In the genomic region with DNA sequence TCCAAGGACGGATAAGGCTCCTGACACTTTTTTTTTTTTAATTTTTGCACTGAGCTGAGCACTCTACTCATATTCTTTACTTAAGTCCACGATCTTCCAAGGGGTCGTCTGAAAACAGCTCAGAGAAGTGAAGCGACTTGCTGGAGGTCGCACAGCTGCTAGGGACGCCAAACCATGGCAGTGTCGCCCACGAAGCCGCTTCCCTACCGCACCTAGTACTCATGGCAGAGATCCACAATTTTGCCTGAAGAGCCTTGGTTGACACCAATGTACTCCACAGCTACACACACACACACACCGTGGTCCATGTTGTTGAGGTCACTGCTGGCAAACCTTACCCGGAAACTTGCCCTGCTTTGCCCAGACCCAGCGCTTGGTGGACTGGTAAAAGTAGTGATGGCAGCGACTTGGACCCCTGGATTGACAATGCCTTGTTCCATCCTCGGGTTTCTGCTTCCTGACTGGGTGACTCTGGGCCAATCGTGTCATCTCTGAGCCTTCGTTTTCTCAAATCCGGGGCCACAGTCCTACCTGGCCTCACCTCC, we compare ENCODE assay signal across 10 cellular contexts. TPM values are rescaled to one million over a fixed set of nuclear protein-coding genes. Genes with fewer than 3 reads are reported as not detected.
DNase-seq lines count a peak whose midpoint lies in the region; ATAC-seq and TF ChIP-seq lines count a peak whose summit lies in the region.
"Had no signal": no experiment of that assay in that cellular context is flagged by ENCODE, and none has a peak within 500 bp of the region (broad histone marks: within the 10 kb centered on the region; RNA-seq: fewer than 3 reads in every experiment).

No MANE protein-coding gene starts in this region.

- WGBS in right cardiac atrium: 18% methylated on average over 18 of the region's 18 CpGs

- intact Hi-C loops in right cardiac atrium (cut with DNase I): loop anchor here (5.0 to 10.0 kb wide), 4 partner anchors 184 to 619 kb away; no protein-coding TSS in a partner anchor

- H3K9ac ChIP-seq in ES-I3 (ENCODE audit: low read depth, low read length): peak overlapping the region; percentile 56; the same call in 1 of the 2 replicates
- H3K9ac ChIP-seq in rectal smooth muscle tissue (ENCODE audit: low read length): no peak overlapping the region

- no peaks in the 10 kb centered on the region for H3K9me3 ChIP-seq in ES-I3 (ENCODE audit: control insufficient read depth, insufficient read depth, low read length)
- H3K9me3 ChIP-seq in right cardiac atrium (ENCODE audit: control insufficient read depth, low read length): no peaks in the 10 kb centered on the region
- H3K9me3 ChIP-seq in WERI-Rb-1 (ENCODE audit: severe bottlenecking): no peaks in the 10 kb centered on the region

- H3K27ac ChIP-seq in right cardiac atrium (ENCODE audit: low read length) (peak overlapping the region; percentile 51), rectal smooth muscle tissue (ENCODE audit: low read depth, low read length) (peak overlapping the region; percentile 16), WERI-Rb-1 (no peak overlapping the region)

- peak overlapping the region; percentile 20 for H3K4me3 ChIP-seq in astrocyte of the spinal cord (ENCODE audit: low read depth, low read length)
- peak overlapping the region; percentile 62 for H3K4me3 ChIP-seq in right cardiac atrium (ENCODE audit: low read length)
- H3K4me3 ChIP-seq in rectal smooth muscle tissue (ENCODE audit: low read length): peak overlapping the region; percentile 35
- H3K4me3 ChIP-seq in WERI-Rb-1 (ENCODE audit: low read depth, low read length): no peak overlapping the region

- H3K4me1 ChIP-seq in ES-I3 (ENCODE audit: insufficient read depth, low read length): no peaks in the 10 kb centered on the region
- peaks cover 8% of the 10 kb centered on the region for H3K4me1 ChIP-seq in right cardiac atrium (ENCODE audit: control insufficient read depth, insufficient read depth, low read length)
- peaks cover 23% of the 10 kb centered on the region for H3K4me1 ChIP-seq in rectal smooth muscle tissue (ENCODE audit: control insufficient read depth, insufficient read depth, low read length)

- TF ChIP-seq CTCF in astrocyte of the spinal cord (IDR thresholded peaks at IDR 0.05; ENCODE audit: low read depth, low read length) (no peak), WERI-Rb-1 (IDR thresholded peaks at IDR 0.05; ENCODE audit: low read depth, low read length) (no peak)

- DNase-seq in astrocyte of the spinal cord (ENCODE audit: low read depth, low spot score): no peak
- DNase-seq in right cardiac atrium: peak; percentile 21 to 73 (median 45)
- DNase-seq in SIG-M5 treated with dmso at 0.1 percent for 504 hours (lab: John Stamatoyannopoulos, UW; ENCODE audit: unreplicated experiment): no peak
- no peak for DNase-seq in WERI-Rb-1
- DNase-seq: activated gamma-delta T cell; CD4-positive, alpha-beta memory T cell had no signal

- H3K27me3 ChIP-seq in right cardiac atrium (ENCODE audit: control insufficient read depth, insufficient read depth): no peaks in the 10 kb centered on the region
- H3K27me3 ChIP-seq in rectal smooth muscle tissue (ENCODE audit: control insufficient read depth, insufficient read depth, low read length): no peaks in the 10 kb centered on the region
- peaks cover 89% of the 10 kb centered on the region for H3K27me3 ChIP-seq in WERI-Rb-1 (ENCODE audit: insufficient read depth, low read depth, severe bottlenecking)

- ATAC-seq in right cardiac atrium: peak in 1 of 2 donors; percentile 20
- ATAC-seq in GM18867 (IDR thresholded peaks at IDR 0.05; ENCODE audit: unreplicated experiment): no peak
- ATAC-seq in GM18858 (IDR thresholded peaks at IDR 0.05; ENCODE audit: unreplicated experiment): no peak

- in situ Hi-C loops in astrocyte of the spinal cord (cut with HindIII; ENCODE audit: low sequenced_read_pairs): no loop called here

- H3K36me3 ChIP-seq in ES-I3 (ENCODE audit: insufficient read depth, low read length): no peaks in the 10 kb centered on the region
- no peaks in the 10 kb centered on the region for H3K36me3 ChIP-seq in rectal smooth muscle tissue (ENCODE audit: control insufficient read depth, insufficient read depth, low read length)
- H3K36me3 ChIP-seq in WERI-Rb-1: no peaks in the 10 kb centered on the region

RNA-seq across cellular contexts. Expression of a gene that starts 0.5 kb away (rescaled TPM):
- 100 to 1,000 TPM; 106 to 188 (median 118) TPM for total RNA-seq in right cardiac atrium
- 32.9 TPM for polyA plus RNA-seq in right cardiac atrium
- total RNA-seq: CD4-positive, alpha-beta memory T cell had no signal
- polyA plus RNA-seq: CD4-positive, alpha-beta memory T cell had no signal

Comparison
In these comparisons a context has a peak if more than half of its experiments do, and no peak if none do; other contexts are left out.
1. DNase-seq: peak in right cardiac atrium (3 of 3); none in astrocyte of the spinal cord (single experiment), SIG-M5 treated with dmso at 0.1 percent for 504 hours (single experiment) and WERI-Rb-1 (single experiment).